In the genomic region with DNA sequence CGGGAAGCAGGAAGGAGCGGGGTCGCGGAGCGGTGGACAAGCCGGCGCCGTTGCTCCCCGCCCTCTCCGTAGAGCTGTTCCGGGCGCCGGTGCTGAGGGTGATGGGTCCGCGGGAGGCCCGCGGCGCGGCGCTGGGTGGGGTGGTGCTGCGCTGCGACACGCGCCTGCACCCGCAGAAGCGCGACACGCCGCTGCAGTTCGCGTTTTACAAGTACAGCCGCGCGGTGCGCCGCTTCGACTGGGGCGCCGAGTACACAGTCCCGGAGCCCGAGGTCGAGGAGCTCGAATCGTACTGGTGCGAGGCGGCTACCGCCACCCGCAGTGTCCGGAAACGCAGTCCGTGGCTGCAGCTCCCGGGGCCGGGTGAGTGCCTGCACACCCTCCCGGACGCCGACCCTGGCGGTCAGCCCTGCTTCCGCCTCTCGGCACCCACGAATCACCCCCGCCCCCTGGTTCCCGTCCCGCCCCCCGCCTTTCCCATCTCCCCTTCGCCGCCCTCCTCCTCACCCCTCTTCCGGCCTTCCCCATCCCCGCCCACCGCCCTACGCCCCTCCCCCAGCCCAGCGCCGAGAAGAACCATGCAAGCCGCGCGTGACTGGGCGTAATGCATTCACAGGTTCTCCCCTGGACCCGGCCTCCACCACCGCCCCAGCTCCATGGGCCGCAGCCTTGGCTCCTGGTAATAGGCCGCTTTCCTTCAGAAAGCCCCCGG, we compare ENCODE assay signal across 8 cellular contexts. TPM values are rescaled to one million over a fixed set of nuclear protein-coding genes. Genes with fewer than 3 reads are reported as not detected.
DNase-seq lines count a peak whose midpoint lies in the region; ATAC-seq and TF ChIP-seq lines count a peak whose summit lies in the region.

No MANE protein-coding gene starts in this region.

- H3K27ac Mint-ChIP-seq in chondrocyte (ENCODE audit: unreplicated experiment), result no peak overlapping the region

- H3K27me3 ChIP-seq in kidney epithelial cell (ENCODE audit: control insufficient read depth, insufficient read depth, low read length), result no peaks in the 10 kb centered on the region

- H3K4me1 Mint-ChIP-seq in chondrocyte (ENCODE audit: low read depth), result peaks cover 12% of the 10 kb centered on the region

- H3K9me3 Mint-ChIP-seq in chondrocyte (ENCODE audit: low read depth), result no peaks in the 10 kb centered on the region

- TF ChIP-seq CTCF in chondrocyte (IDR thresholded peaks at IDR 0.05) (no peak), kidney epithelial cell (IDR thresholded peaks at IDR 0.05; ENCODE audit: insufficient read depth, low read length, poor library complexity, severe bottlenecking) (no peak)

- H3K36me3 Mint-ChIP-seq in chondrocyte (ENCODE audit: low read depth), result no peaks in the 10 kb centered on the region

- peak overlapping the region; percentile 81 for H3K4me3 Mint-ChIP-seq in chondrocyte (ENCODE audit: unreplicated experiment)

- peaks cover 10% of the 10 kb centered on the region for H3K27me3 Mint-ChIP-seq in chondrocyte (ENCODE audit: low read depth)

- H3K36me3 ChIP-seq in kidney epithelial cell (ENCODE audit: control insufficient read depth, insufficient read depth, low read length), result no peaks in the 10 kb centered on the region

- DNase-seq in NCI-H2029 (lab: John Stamatoyannopoulos, UW) (peak; percentile 9), NCI-H2029 treated with DMSO at 0.1 percent for 48 hours (lab: John Stamatoyannopoulos, UW) (no peak), NCI-H1930 (lab: John Stamatoyannopoulos, UW) (peak; percentile 56 to 70), chondrocyte (ENCODE audit: low spot score) (peak; percentile 93), kidney epithelial cell (ENCODE audit: low read depth) (no peak)
- DNase-seq in activated CD4-positive, CD25-positive, alpha-beta regulatory T cell treated with anti-CD3 and anti-CD28 coated beads, Interleukin-2, amount 50 U/mL, for 72 hours, result peak; percentile 60
- DNase-seq in stimulated activated CD4-positive, alpha-beta T cell treated with anti-CD3 and anti-CD28 coated beads, Interleukin-1b, Interleukin-23, amount 100 ng/mL, for 4 hours (ENCODE audit: low read depth in 2 of 2), result peak; percentile 61 to 62

- ATAC-seq in HG02759 (IDR thresholded peaks at IDR 0.05; ENCODE audit: unreplicated experiment), result peak; percentile 63

- H3K4me3 ChIP-seq in kidney epithelial cell (ENCODE audit: low read depth, low read length), result peak overlapping the region; percentile 83

RNA-seq across cellular contexts. Expression of gene FCRLB, which starts 5.4 kb away (rescaled TPM):
- total RNA-seq in chondrocyte (0.28 to 0.35 TPM in 2 of 3 replicates, not detected in the other), kidney epithelial cell (1.1 and 2.6 TPM in 2 replicates)

RNA-seq across cellular contexts. Expression of gene FCRLA, which starts 19.8 kb away (rescaled TPM):
- total RNA-seq in chondrocyte, result not detected in 3 replicates
- total RNA-seq in kidney epithelial cell, result 0.88 and 2.1 TPM in 2 replicates

RNA-seq across cellular contexts. Expression of gene DUSP12, which starts 22.8 kb away (rescaled TPM):
- total RNA-seq in chondrocyte (19.1 to 21.0 TPM (median 19.3 TPM) in 3 replicates), kidney epithelial cell (48.0 and 49.7 TPM in 2 replicates)

RNA-seq across cellular contexts. Expression of gene ATF6, which starts 39.3 kb away (rescaled TPM):
- total RNA-seq in chondrocyte, result 27.6 to 29.1 TPM (median 28.0 TPM) in 3 replicates
- total RNA-seq in kidney epithelial cell, result 38.6 and 41.1 TPM in 2 replicates

Comparison
In these comparisons a context has a peak if more than half of its experiments do, and no peak if none do; other contexts are left out.
1. DNase-seq: peak in NCI-H2029 (single experiment), NCI-H1930 (2 of 2), activated CD4-positive, CD25-positive, alpha-beta regulatory T cell treated with anti-CD3 and anti-CD28 coated beads, Interleukin-2, amount 50 U/mL, for 72 hours (single experiment), chondrocyte (single experiment) and stimulated activated CD4-positive, alpha-beta T cell treated with anti-CD3 and anti-CD28 coated beads, Interleukin-1b, Interleukin-23, amount 100 ng/mL, for 4 hours (2 of 2); none in NCI-H2029 treated with DMSO at 0.1 percent for 48 hours (single experiment) and kidney epithelial cell (single experiment).